ENCODE assay signal across 8 cellular contexts in the genomic region with DNA sequence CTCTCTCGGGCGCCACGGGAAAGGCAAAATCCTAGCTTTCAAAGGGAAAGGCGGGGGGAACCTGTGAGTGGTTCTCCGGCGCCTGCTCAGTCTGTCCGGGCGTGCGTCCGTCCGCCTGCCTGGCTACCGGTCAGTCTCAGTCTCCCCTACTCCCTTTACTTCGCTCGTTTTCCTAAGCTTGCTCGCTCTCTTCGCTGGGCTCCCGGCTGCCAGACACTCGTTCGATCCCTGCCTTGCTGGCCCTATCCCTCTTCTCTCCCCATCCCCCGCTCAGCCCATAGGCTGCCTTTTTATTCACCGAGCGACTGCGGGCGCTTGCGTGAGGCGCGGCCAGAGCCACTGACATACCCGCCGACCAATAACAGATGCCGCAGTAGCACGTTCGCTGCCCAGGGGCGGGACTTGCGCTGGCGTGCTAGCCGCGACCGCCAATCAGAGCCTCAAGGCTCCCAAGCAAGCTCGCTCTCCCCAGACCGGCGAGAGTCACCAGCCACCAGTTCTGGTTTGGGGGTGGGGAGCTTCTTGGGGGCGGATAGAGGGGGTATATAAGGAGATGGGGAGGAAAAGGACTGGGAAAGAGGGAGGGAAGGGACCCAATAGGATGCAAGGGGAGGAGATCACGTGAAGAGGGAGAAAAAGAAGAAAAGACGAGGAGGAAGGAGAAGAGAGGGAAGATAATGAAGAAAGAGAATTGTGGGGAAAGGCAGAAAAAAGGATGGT. TPM values are rescaled to one million over a fixed set of nuclear protein-coding genes. Genes with fewer than 3 reads are reported as not detected.
DNase-seq lines count a peak whose midpoint lies in the region; ATAC-seq and TF ChIP-seq lines count a peak whose summit lies in the region.

No MANE protein-coding gene starts in this region.

- no peak for TF ChIP-seq CTCF in GM20000 (IDR thresholded peaks at IDR 0.05; ENCODE audit: extremely low read depth, missing control alignments)

- H3K4me1 Mint-ChIP-seq in activated CD8-positive, alpha-beta memory T cell treated with anti-CD3 and anti-CD28 coated beads, Interleukin-2, amount 10 ng/mL, durations not matched to agents 7 days and 5 days: peaks cover 60% of the 10 kb centered on the region
- H3K4me1 Mint-ChIP-seq in effector memory CD8-positive, alpha-beta T cell (ENCODE audit: low read depth in 2 of 2): peaks cover 22 to 36% of the 10 kb centered on the region in 2 donors
- peaks cover 14% of the 10 kb centered on the region for H3K4me1 Mint-ChIP-seq in memory B cell

- DNase-seq in COLO668 (lab: John Stamatoyannopoulos, UW; ENCODE audit: unreplicated experiment) (peak; percentile 91), GM20000 (ENCODE audit: low spot score) (peak; percentile 77), HS-5 (ENCODE audit: low read depth) (peak; percentile 67), NOMO-1 treated with DMSO at 0.1 percent for 48 hours (lab: John Stamatoyannopoulos, UW; ENCODE audit: unreplicated experiment) (peak; percentile 85), memory B cell (ENCODE audit: low spot score in 2 of 2) (peak; percentile 68 to 69)
- peak; percentile 93 for DNase-seq in activated CD8-positive, alpha-beta memory T cell treated with anti-CD3 and anti-CD28 coated beads, Interleukin-2, amount 10 ng/mL, durations not matched to agents 7 days and 5 days
- DNase-seq in effector memory CD8-positive, alpha-beta T cell: peak; percentile 72 to 78 (median 77)
- peak; percentile 66 for DNase-seq in stimulated activated CD8-positive, alpha-beta memory T cell treated with anti-CD3 and anti-CD28 coated beads, Interleukin-12 subunit alpha, Interleukin-12 subunit beta, amount 100 ng/mL, for 1 hour (ENCODE audit: low read depth)

- H3K4me3 Mint-ChIP-seq in activated CD8-positive, alpha-beta memory T cell treated with anti-CD3 and anti-CD28 coated beads, Interleukin-2, amount 10 ng/mL, durations not matched to agents 7 days and 5 days: peak overlapping the region; percentile 98
- peak overlapping the region; percentile 91 to 95 for H3K4me3 Mint-ChIP-seq in effector memory CD8-positive, alpha-beta T cell
- peak overlapping the region; percentile 99 for H3K4me3 Mint-ChIP-seq in memory B cell

- H3K36me3 Mint-ChIP-seq in activated CD8-positive, alpha-beta memory T cell treated with anti-CD3 and anti-CD28 coated beads, Interleukin-2, amount 10 ng/mL, durations not matched to agents 7 days and 5 days: peaks cover 19% of the 10 kb centered on the region
- H3K36me3 Mint-ChIP-seq in effector memory CD8-positive, alpha-beta T cell (ENCODE audit: insufficient read depth): peaks cover 9% of the 10 kb centered on the region
- H3K36me3 Mint-ChIP-seq in memory B cell: peaks cover 1% of the 10 kb centered on the region

- H3K9me3 Mint-ChIP-seq in activated CD8-positive, alpha-beta memory T cell treated with anti-CD3 and anti-CD28 coated beads, Interleukin-2, amount 10 ng/mL, durations not matched to agents 7 days and 5 days (ENCODE audit: low read depth): no peaks in the 10 kb centered on the region
- H3K9me3 Mint-ChIP-seq in effector memory CD8-positive, alpha-beta T cell: no peaks in the 10 kb centered on the region
- no peaks in the 10 kb centered on the region for H3K9me3 Mint-ChIP-seq in memory B cell

- H3K27me3 Mint-ChIP-seq in activated CD8-positive, alpha-beta memory T cell treated with anti-CD3 and anti-CD28 coated beads, Interleukin-2, amount 10 ng/mL, durations not matched to agents 7 days and 5 days: no peaks in the 10 kb centered on the region
- no peaks in the 10 kb centered on the region for H3K27me3 Mint-ChIP-seq in effector memory CD8-positive, alpha-beta T cell
- H3K27me3 Mint-ChIP-seq in memory B cell: no peaks in the 10 kb centered on the region

- CTCF ChIA-PET in activated CD8-positive, alpha-beta memory T cell treated with anti-CD3 and anti-CD28 coated beads, Interleukin-2, amount 10 ng/mL, durations not matched to agents 7 days and 5 days (lab: Charles Lee): interaction anchor here (0.7 to 2.4 kb wide), 3 partner anchors 15 to 1232 kb away, joined by 3 to 8 read pairs (median 3); no protein-coding TSS in a partner anchor

- ATAC-seq in activated CD8-positive, alpha-beta memory T cell treated with anti-CD3 and anti-CD28 coated beads, Interleukin-2, amount 10 ng/mL, durations not matched to agents 7 days and 5 days: peak; percentile 96
- peak; percentile 95 for ATAC-seq in effector memory CD8-positive, alpha-beta T cell (replicated peaks)
- peak; percentile 97 for ATAC-seq in memory B cell (ENCODE audit: low read depth)

- H3K27ac Mint-ChIP-seq in activated CD8-positive, alpha-beta memory T cell treated with anti-CD3 and anti-CD28 coated beads, Interleukin-2, amount 10 ng/mL, durations not matched to agents 7 days and 5 days: peak overlapping the region; percentile 97
- peak overlapping the region; percentile 95 to 97 for H3K27ac Mint-ChIP-seq in effector memory CD8-positive, alpha-beta T cell
- H3K27ac Mint-ChIP-seq in memory B cell: peak overlapping the region; percentile 96

RNA-seq across cellular contexts. Expression of a gene that starts 30.0 kb away (rescaled TPM):
- 10 to 100 TPM; 42.8 to 54.1 TPM for total RNA-seq in activated CD8-positive, alpha-beta memory T cell treated with anti-CD3 and anti-CD28 coated beads, Interleukin-2, amount 10 ng/mL, durations not matched to agents 7 days and 5 days

Comparison
In these comparisons a context has a peak if more than half of its experiments do, and no peak if none do; other contexts are left out.
1. Peak in every context shown above with its lines: DNase-seq and ATAC-seq.